Comparison of ENCODE assay signal across 7 cellular contexts in genomic region chr10:101569838-101570763, GRCh38. TPM values are rescaled to one million over a fixed set of nuclear protein-coding genes. Genes with fewer than 3 reads are reported as not detected.
A peak's percentile ranks its signal among the peaks of the same experiment; 100 is the strongest.
DNase-seq lines count a peak whose midpoint lies in the region; ATAC-seq, FAIRE-seq and TF ChIP-seq lines count a peak whose summit lies in the region.

No MANE protein-coding gene starts in this region.

- DNase-seq in NCI-H2107 (lab: John Stamatoyannopoulos, UW) (peak; percentile 26), coronary artery (ENCODE audit: low spot score) (peak; percentile 74), HepG2 (ENCODE audit: low spot score) (peak; percentile 20)
- peak; percentile 85 for DNase-seq in activated CD4-positive, alpha-beta T cell treated with anti-CD3 and anti-CD28 coated beads for 48 hours
- peak; percentile 68 for DNase-seq in stimulated activated CD4-positive, alpha-beta T cell treated with anti-CD3 and anti-CD28 coated beads, Interleukin-2, amount 100 ng/mL, for 4 hours (ENCODE audit: low read depth)

- no TSS peak for BruUV-seq in HepG2 (replicated peaks; lab: Mats Ljungman, UMichigan)

- CTCF ChIA-PET in HepG2 (lab: Yijun Ruan, JAX; ENCODE audit: low intra/inter-chr PET ratio, low total read pairs), result interaction anchor here (0.6 to 1.7 kb wide), 4 partner anchors 103 to 357 kb away, joined by 3 to 8 read pairs (median 6); no protein-coding TSS in a partner anchor

- POLR2A ChIA-PET in HepG2 (lab: Yijun Ruan, JAX), result interaction anchor here (2.3 kb wide), 1 partner anchor 17 kb away, joined by 10 read pairs; the partner anchor contains the start of genes DPCD and POLL

- TF ChIP-seq RAD21 in HepG2 (CRISPR knock-in tag; IDR thresholded peaks at IDR 0.05), result peak; percentile 88

- H3K36me3 ChIP-seq in HepG2 (replicated peaks in 1 of 2; ENCODE audit: control insufficient read depth in 1 of 2, insufficient read depth in 2 of 2, low read length in 2 of 2), result no peaks in the 10 kb centered on the region

- intact Hi-C loops in HepG2 (cut with micrococcal nuclease; ENCODE audit: unreplicated experiment), result loop anchor here (1.0 to 5.0 kb wide), 3 partner anchors 34 to 357 kb away; no protein-coding TSS in a partner anchor

- H3K4me2 ChIP-seq in HepG2 (ENCODE audit: low read depth, low read length), result peak overlapping the region; percentile 100

- H3K9ac ChIP-seq in HepG2 (ENCODE audit: insufficient read depth, low read depth, low read length), result peak overlapping the region; percentile 60; the same call in 1 of the 2 replicates

- no peaks in the 10 kb centered on the region for H3K79me2 ChIP-seq in HepG2 (ENCODE audit: insufficient read depth, low read length)

- H4K20me1 ChIP-seq in HepG2 (ENCODE audit: insufficient read depth, low read length), result no peaks in the 10 kb centered on the region

- WGBS in HepG2 (ENCODE audit: low lambda C conversion rate), result 3% methylated on average over 20 of the region's 61 CpGs

- peak; percentile 72 for TF ChIP-seq CTCF in GM12873 (IDR thresholded peaks at IDR 0.05; ENCODE audit: insufficient read depth, low read depth, low read length, missing control alignments)
- peak; percentile 97 for TF ChIP-seq CTCF in coronary artery (IDR thresholded peaks at IDR 0.05)
- peak; percentile 88 for TF ChIP-seq CTCF in HepG2 (CRISPR knock-in tag; IDR thresholded peaks at IDR 0.05)

- ATAC-seq in HG02759 (IDR thresholded peaks at IDR 0.05; ENCODE audit: unreplicated experiment) (peak; percentile 70), HepG2 (peak; percentile 78)

- peaks cover 0 to 47% of the 10 kb centered on the region in 2 experiments; a peak in 4 of 5 replicates for H3K27me3 ChIP-seq in HepG2 (ENCODE audit: control insufficient read depth in 1 of 2, insufficient read depth in 2 of 2, low read length in 2 of 2)

- no peak for TF ChIP-seq POLR2A in HepG2 (IDR thresholded peaks at IDR 0.05; ENCODE audit: insufficient read depth in 1 of 2, low read depth in 2 of 2, low read length in 2 of 2)

- no peak overlapping the region for H2AFZ ChIP-seq in HepG2 (ENCODE audit: low read length)

- no peak for TF ChIP-seq EP300 in HepG2 (IDR thresholded peaks at IDR 0.05; ENCODE audit: low read depth in 2 of 2, low read length in 2 of 2)
- TF ChIP-seq EP300 in HepG2 (CRISPR knock-in tag; IDR thresholded peaks at IDR 0.05; ENCODE audit: borderline replicate concordance), result no peak

- H3K27ac ChIP-seq in coronary artery (no peak overlapping the region), HepG2 (ENCODE audit: extremely low read length, insufficient read depth, low read length) (no peak overlapping the region)

- H3K4me1 ChIP-seq in HepG2 (ENCODE audit: insufficient read depth, low read length), result peaks cover 46% of the 10 kb centered on the region

- in situ Hi-C loops in HepG2 (cut with HindIII; ENCODE audit: extremely low pct_ligation_motif_present, low pct_unique_long_range_greater_than_20kb), result loop anchor here (5.0 kb wide), 2 partner anchors 278 to 358 kb away; no protein-coding TSS in a partner anchor

- FAIRE-seq in HepG2 (lab: Jason Lieb, UNC), result no peak

- peak overlapping the region; percentile 76 for H3K4me3 ChIP-seq in coronary artery
- H3K4me3 ChIP-seq in HepG2 (replicated peaks in 1 of 3; ENCODE audit: insufficient read depth in 1 of 3, low read depth in 2 of 3, low read length in 3 of 3), result peak overlapping the region; percentile 68 to 85 (median 68)

- no peaks in the 10 kb centered on the region for H3K9me3 ChIP-seq in HepG2 (ENCODE audit: low read length)

TF ChIP-seq in HepG2, 621 proteins besides CTCF, POLR2A, EP300 and RAD21 (continues in another document):
- TF ChIP-seq ZBTB7B (CRISPR knock-in tag; IDR thresholded peaks at IDR 0.05), result peak; percentile 15; the same call in 1 of the 2 replicates
- no peak for TF ChIP-seq ZNF414 (CRISPR knock-in tag; IDR thresholded peaks at IDR 0.05)
- peak; percentile 53 for TF ChIP-seq ZNF781 (CRISPR knock-in tag; IDR thresholded peaks at IDR 0.05; ENCODE audit: borderline replicate concordance, not compliant biosample characterization)
- TF ChIP-seq ZBTB21 (CRISPR knock-in tag; IDR thresholded peaks at IDR 0.05), result no peak
- TF ChIP-seq TFDP2 (CRISPR knock-in tag; IDR thresholded peaks at IDR 0.05), result no peak
- peak; percentile 43; the same call in 1 of the 2 replicates for TF ChIP-seq PITX1 (CRISPR knock-in tag; IDR thresholded peaks at IDR 0.05)

RNA-seq across cellular contexts. Expression of gene POLL, which starts 18.0 kb away (rescaled TPM):
- 8.1 and 13.8 TPM in 2 replicates for total RNA-seq in HepG2 (2016; rRNA removed; fragmentation: Illumina TruSeq; extraction: Trizol)
- 6.3 and 7.5 TPM in 2 replicates for total RNA-seq in HepG2 (2016; cell fraction: cytosol; rRNA removed; fragmentation: Illumina TruSeq; extraction: Trizol; ENCODE audit: low read depth)
- 8.8 and 13.2 TPM in 2 replicates for total RNA-seq in HepG2 (2016; cell fraction: insoluble cytoplasmic fraction; rRNA removed; fragmentation: Illumina TruSeq; extraction: Trizol)
- total RNA-seq in HepG2 (2016; cell fraction: membrane; rRNA removed; fragmentation: Illumina TruSeq; extraction: Trizol), result 10.8 and 13.5 TPM in 2 replicates
- total RNA-seq in HepG2 (2016; cell fraction: nucleus; rRNA removed; fragmentation: Illumina TruSeq; extraction: Trizol), result 13.0 and 17.9 TPM in 2 replicates
- polyA plus RNA-seq in HepG2 (2011; rRNA removed), result 19.1 and 25.0 TPM in 2 replicates
- 13.4 and 19.7 TPM in 2 replicates for polyA plus RNA-seq in HepG2 (2011; cell fraction: cytosol; rRNA removed)
- 60.4 and 68.5 TPM in 2 replicates for polyA plus RNA-seq in HepG2 (2011; cell fraction: nucleus; rRNA removed)
- polyA plus RNA-seq in HepG2 (2012), result 15.2 and 18.1 TPM in 2 replicates
- polyA plus RNA-seq in HepG2 (2016; cell fraction: cytosol; fragmentation: Illumina TruSeq; extraction: Trizol; ENCODE audit: low read depth), result 4.0 and 5.6 TPM in 2 replicates
- 9.5 and 10.7 TPM in 2 replicates for polyA plus RNA-seq in HepG2 (2016; cell fraction: insoluble cytoplasmic fraction; fragmentation: Illumina TruSeq; extraction: Trizol; ENCODE audit: low read depth)
- 9.1 and 10.4 TPM in 2 replicates for polyA plus RNA-seq in HepG2 (2016; cell fraction: membrane; fragmentation: Illumina TruSeq; extraction: Trizol; ENCODE audit: low read depth)
- polyA plus RNA-seq in HepG2 (2016; cell fraction: nucleus; fragmentation: Illumina TruSeq; extraction: Trizol; ENCODE audit: insufficient read depth, low read depth), result 29.0 and 32.0 TPM in 2 replicates
- 66.0 and 72.8 TPM in 2 replicates for polyA minus RNA-seq in HepG2 (2011; rRNA and poly(A)+ RNA removed; ENCODE audit: low replicate concordance)
- polyA minus RNA-seq in HepG2 (2011; cell fraction: cytosol; rRNA and poly(A)+ RNA removed), result 13.5 and 15.3 TPM in 2 replicates
- 32.6 and 36.1 TPM in 2 replicates for polyA minus RNA-seq in HepG2 (2011; cell fraction: nucleus; rRNA and poly(A)+ RNA removed)

RNA-seq across cellular contexts. Expression of gene DPCD, which starts 18.0 kb away (rescaled TPM):
- 25.2 and 32.8 TPM in 2 replicates for total RNA-seq in HepG2 (2016; rRNA removed; fragmentation: Illumina TruSeq; extraction: Trizol)
- total RNA-seq in HepG2 (2016; cell fraction: cytosol; rRNA removed; fragmentation: Illumina TruSeq; extraction: Trizol; ENCODE audit: low read depth), result 8.6 and 8.8 TPM in 2 replicates
- 23.9 and 34.8 TPM in 2 replicates for total RNA-seq in HepG2 (2016; cell fraction: insoluble cytoplasmic fraction; rRNA removed; fragmentation: Illumina TruSeq; extraction: Trizol)
- total RNA-seq in HepG2 (2016; cell fraction: membrane; rRNA removed; fragmentation: Illumina TruSeq; extraction: Trizol), result 11.3 and 11.5 TPM in 2 replicates
- total RNA-seq in HepG2 (2016; cell fraction: nucleus; rRNA removed; fragmentation: Illumina TruSeq; extraction: Trizol), result 11.3 and 13.2 TPM in 2 replicates
- 22.7 and 27.0 TPM in 2 replicates for polyA plus RNA-seq in HepG2 (2011; rRNA removed)
- polyA plus RNA-seq in HepG2 (2011; cell fraction: cytosol; rRNA removed), result 30.3 and 33.4 TPM in 2 replicates
- 17.2 and 17.5 TPM in 2 replicates for polyA plus RNA-seq in HepG2 (2011; cell fraction: nucleus; rRNA removed)
- 8.8 and 16.2 TPM in 2 replicates for polyA plus RNA-seq in HepG2 (2012)
- 7.7 and 9.1 TPM in 2 replicates for polyA plus RNA-seq in HepG2 (2016; cell fraction: cytosol; fragmentation: Illumina TruSeq; extraction: Trizol; ENCODE audit: low read depth)
- 30.4 and 30.5 TPM in 2 replicates for polyA plus RNA-seq in HepG2 (2016; cell fraction: insoluble cytoplasmic fraction; fragmentation: Illumina TruSeq; extraction: Trizol; ENCODE audit: low read depth)
- 8.6 and 8.8 TPM in 2 replicates for polyA plus RNA-seq in HepG2 (2016; cell fraction: membrane; fragmentation: Illumina TruSeq; extraction: Trizol; ENCODE audit: low read depth)
- polyA plus RNA-seq in HepG2 (2016; cell fraction: nucleus; fragmentation: Illumina TruSeq; extraction: Trizol; ENCODE audit: insufficient read depth, low read depth), result 12.5 and 17.0 TPM in 2 replicates
- polyA minus RNA-seq in HepG2 (2011; rRNA and poly(A)+ RNA removed; ENCODE audit: low replicate concordance), result 10.5 and 19.2 TPM in 2 replicates
- polyA minus RNA-seq in HepG2 (2011; cell fraction: cytosol; rRNA and poly(A)+ RNA removed), result 4.8 and 4.9 TPM in 2 replicates
- polyA minus RNA-seq in HepG2 (2011; cell fraction: nucleus; rRNA and poly(A)+ RNA removed), result 14.7 and 16.1 TPM in 2 replicates

Comparison
In these comparisons a context has a peak if more than half of its experiments do, and no peak if none do; other contexts are left out.
1. DNase-seq: peak in every context shown above with its lines; median percentile 85 in activated CD4-positive, alpha-beta T cell treated with anti-CD3 and anti-CD28 coated beads for 48 hours; 74 in coronary artery; 68 in stimulated activated CD4-positive, alpha-beta T cell treated with anti-CD3 and anti-CD28 coated beads, Interleukin-2, amount 100 ng/mL, for 4 hours; 26 in NCI-H2107; 20 in HepG2.